11 cellular contexts compared by ENCODE assay signal in the genomic region with DNA sequence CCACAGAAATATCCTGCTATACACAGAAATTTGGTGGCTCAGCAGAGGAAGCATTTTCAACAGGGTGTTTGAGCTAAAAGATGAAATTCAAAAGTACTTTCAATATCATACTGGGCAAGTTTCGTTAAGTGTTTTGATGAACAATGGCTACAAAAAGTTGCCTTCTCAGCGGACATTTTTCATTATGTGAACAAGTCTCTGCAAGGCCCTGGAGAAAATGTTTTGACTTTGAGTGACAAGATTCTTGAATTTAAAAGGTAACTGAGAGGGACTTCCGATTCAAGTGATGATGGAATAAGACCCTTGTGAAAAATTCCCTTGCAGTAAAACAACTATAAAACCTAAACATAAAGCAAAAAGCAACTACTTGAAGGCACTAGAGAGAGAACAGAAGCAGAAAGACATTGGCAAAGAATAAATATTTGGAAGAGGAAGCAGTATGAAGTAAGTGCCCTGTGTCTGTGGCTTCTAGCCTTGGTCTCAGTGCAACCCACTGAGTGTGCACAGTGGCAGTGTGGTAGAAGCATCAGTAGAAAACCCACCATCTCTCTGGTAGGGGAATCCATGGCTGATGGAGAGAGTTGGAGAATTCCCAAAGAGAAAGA.
DNase-seq lines count a peak whose midpoint lies in the region; ATAC-seq and TF ChIP-seq lines count a peak whose summit lies in the region.
"Had no signal": no experiment of that assay in that cellular context is flagged by ENCODE, and none has a peak within 500 bp of the region (broad histone marks: within the 10 kb centered on the region; RNA-seq: fewer than 3 reads in every experiment).

No MANE protein-coding gene starts in this region.

- no peak overlapping the region for H3K4me3 Mint-ChIP-seq in activated naive CD4-positive, alpha-beta T cell treated with anti-CD3 and anti-CD28 coated beads for 36 hours
- H3K4me3 Mint-ChIP-seq in activated T-helper 17 cell treated with anti-CD3 and anti-CD28 coated beads, Interleukin-2, amount 50 U/mL, for 72 hours = peak overlapping the region; percentile 81

- ATAC-seq in activated T-helper 17 cell treated with anti-CD3 and anti-CD28 coated beads, Interleukin-2, amount 50 U/mL, for 72 hours (replicated peaks) = peak; percentile 8

- peaks cover 58% of the 10 kb centered on the region for H3K4me1 ChIP-seq in KMS-11 (ENCODE audit: low read depth, poor library complexity, severe bottlenecking)
- H3K4me1 ChIP-seq in spleen = peaks cover 0 to 27% (median 12%) of the 10 kb centered on the region in 6 donors
- no peaks in the 10 kb centered on the region for H3K4me1 ChIP-seq in SJCRH30

- peak overlapping the region; percentile 93 for H3K27ac ChIP-seq in KMS-11
- peak overlapping the region in 7 of 8 donors; percentile 58 to 92 (median 76) for H3K27ac ChIP-seq in spleen
- H3K27ac ChIP-seq in SJCRH30 = no peak overlapping the region

- 66 to 89% (median 75%) methylated on average over 3 of the region's 3 CpGs for WGBS in spleen, 5 donors

- no peak for TF ChIP-seq POLR2A in spleen (IDR thresholded peaks at IDR 0.05)

- H3K79me2 ChIP-seq in KMS-11 (ENCODE audit: insufficient read depth, low read depth) = no peaks in the 10 kb centered on the region

- H3K36me3 ChIP-seq in KMS-11 (ENCODE audit: insufficient read depth) = no peaks in the 10 kb centered on the region
- no peaks in the 10 kb centered on the region for H3K36me3 ChIP-seq in spleen
- H3K36me3 ChIP-seq in SJCRH30 = no peaks in the 10 kb centered on the region

- H3K4me1 Mint-ChIP-seq in activated naive CD4-positive, alpha-beta T cell treated with anti-CD3 and anti-CD28 coated beads for 36 hours (ENCODE audit: low read depth) = peaks cover 55% of the 10 kb centered on the region
- peaks cover 47% of the 10 kb centered on the region for H3K4me1 Mint-ChIP-seq in activated T-helper 17 cell treated with anti-CD3 and anti-CD28 coated beads, Interleukin-2, amount 50 U/mL, for 72 hours

- peaks cover 40% of the 10 kb centered on the region for H3K9me3 Mint-ChIP-seq in activated naive CD4-positive, alpha-beta T cell treated with anti-CD3 and anti-CD28 coated beads for 36 hours
- peaks cover 25% of the 10 kb centered on the region for H3K9me3 Mint-ChIP-seq in activated T-helper 17 cell treated with anti-CD3 and anti-CD28 coated beads, Interleukin-2, amount 50 U/mL, for 72 hours

- peak overlapping the region; percentile 60 for H3K9ac ChIP-seq in KMS-11

- no peaks in the 10 kb centered on the region for H3K27me3 ChIP-seq in KMS-11 (ENCODE audit: insufficient read depth, low read depth)
- H3K27me3 ChIP-seq in spleen (replicated peaks in 1 of 7) = peaks cover 0 to 3% (median 0%) of the 10 kb centered on the region in 7 donors
- H3K27me3 ChIP-seq in SJCRH30 = no peaks in the 10 kb centered on the region

- no peak for TF ChIP-seq CTCF in KMS-11 (conservative IDR thresholded peaks at IDR 0.05; ENCODE audit: low read depth, low read length)
- no peak for TF ChIP-seq CTCF in spleen (IDR thresholded peaks at IDR 0.05 in 8 of 11, conservative IDR thresholded peaks at IDR 0.05 in 3 of 11)

- no peaks in the 10 kb centered on the region for H4K20me1 ChIP-seq in KMS-11 (ENCODE audit: insufficient read depth)

- H3K4me3 ChIP-seq in KMS-11 (IDR thresholded peaks at IDR 0.05; ENCODE audit: insufficient read depth, low read depth, low read length) = no peak overlapping the region
- H3K4me3 ChIP-seq in spleen = peak overlapping the region in 1 of 8 donors; percentile 55
- no peak overlapping the region for H3K4me3 ChIP-seq in SJCRH30

- CTCF ChIA-PET in activated naive CD4-positive, alpha-beta T cell treated with anti-CD3 and anti-CD28 coated beads for 36 hours (lab: Charles Lee) = interaction anchor here (0.8 to 1.0 kb wide), 2 partner anchors 37 to 138 kb away, joined by 3 read pairs; no protein-coding TSS in a partner anchor

- H3K27me3 Mint-ChIP-seq in activated naive CD4-positive, alpha-beta T cell treated with anti-CD3 and anti-CD28 coated beads for 36 hours (ENCODE audit: low read depth) = peaks cover 8% of the 10 kb centered on the region
- H3K27me3 Mint-ChIP-seq in activated T-helper 17 cell treated with anti-CD3 and anti-CD28 coated beads, Interleukin-2, amount 50 U/mL, for 72 hours = no peaks in the 10 kb centered on the region

- H3K9me3 ChIP-seq in spleen = peaks cover 3 to 39% (median 26%) of the 10 kb centered on the region in 8 donors
- H3K9me3 ChIP-seq in SJCRH30 (replicated peaks) = 0 out of 2 replicates have a peak, but pooled peaks cover 3% of the 10 kb centered on the region

- intact Hi-C loops in activated naive CD4-positive, alpha-beta T cell treated with anti-CD3 and anti-CD28 coated beads for 36 hours (cut with micrococcal nuclease) = loop anchor here (2.0 to 5.0 kb wide), 5 partner anchors 235 to 1403 kb away; partner anchors contain the start of genes CCDC71L and SYPL1
- intact Hi-C loops in spleen (cut with DNase I; ENCODE audit: low total_unique reads) = no loop called here

- peaks cover 35% of the 10 kb centered on the region for H3K36me3 Mint-ChIP-seq in activated naive CD4-positive, alpha-beta T cell treated with anti-CD3 and anti-CD28 coated beads for 36 hours (ENCODE audit: low read depth)
- H3K36me3 Mint-ChIP-seq in activated T-helper 17 cell treated with anti-CD3 and anti-CD28 coated beads, Interleukin-2, amount 50 U/mL, for 72 hours (ENCODE audit: low read depth) = peaks cover 21% of the 10 kb centered on the region

- peak overlapping the region; percentile 97 for H3K27ac Mint-ChIP-seq in activated naive CD4-positive, alpha-beta T cell treated with anti-CD3 and anti-CD28 coated beads for 36 hours
- H3K27ac Mint-ChIP-seq in activated T-helper 17 cell treated with anti-CD3 and anti-CD28 coated beads, Interleukin-2, amount 50 U/mL, for 72 hours = peak overlapping the region; percentile 100

- H3K4me2 ChIP-seq in KMS-11 = peak overlapping the region; percentile 91

- H2AFZ ChIP-seq in KMS-11 (ENCODE audit: low read depth) = peak overlapping the region; percentile 64

- no peak for DNase-seq in activated naive CD4-positive, alpha-beta T cell treated with anti-CD3 and anti-CD28 coated beads for 36 hours
- no peak for DNase-seq in activated naive CD4-positive, alpha-beta T cell treated with Interleukin-2 at 50 U/mL for 16 hours
- DNase-seq in spleen (no peak), GDM1 (lab: John Stamatoyannopoulos, UW) (no peak), SJCRH30 (no peak), NCI-H2029 (lab: John Stamatoyannopoulos, UW) (no peak)
- DNase-seq: activated gamma-delta T cell, hypothalamus, NCI-H526 treated with DMSO at 0.1 percent for 48 hours had no signal
